Comparison of ENCODE assay signal across 10 cellular contexts in the genomic region with DNA sequence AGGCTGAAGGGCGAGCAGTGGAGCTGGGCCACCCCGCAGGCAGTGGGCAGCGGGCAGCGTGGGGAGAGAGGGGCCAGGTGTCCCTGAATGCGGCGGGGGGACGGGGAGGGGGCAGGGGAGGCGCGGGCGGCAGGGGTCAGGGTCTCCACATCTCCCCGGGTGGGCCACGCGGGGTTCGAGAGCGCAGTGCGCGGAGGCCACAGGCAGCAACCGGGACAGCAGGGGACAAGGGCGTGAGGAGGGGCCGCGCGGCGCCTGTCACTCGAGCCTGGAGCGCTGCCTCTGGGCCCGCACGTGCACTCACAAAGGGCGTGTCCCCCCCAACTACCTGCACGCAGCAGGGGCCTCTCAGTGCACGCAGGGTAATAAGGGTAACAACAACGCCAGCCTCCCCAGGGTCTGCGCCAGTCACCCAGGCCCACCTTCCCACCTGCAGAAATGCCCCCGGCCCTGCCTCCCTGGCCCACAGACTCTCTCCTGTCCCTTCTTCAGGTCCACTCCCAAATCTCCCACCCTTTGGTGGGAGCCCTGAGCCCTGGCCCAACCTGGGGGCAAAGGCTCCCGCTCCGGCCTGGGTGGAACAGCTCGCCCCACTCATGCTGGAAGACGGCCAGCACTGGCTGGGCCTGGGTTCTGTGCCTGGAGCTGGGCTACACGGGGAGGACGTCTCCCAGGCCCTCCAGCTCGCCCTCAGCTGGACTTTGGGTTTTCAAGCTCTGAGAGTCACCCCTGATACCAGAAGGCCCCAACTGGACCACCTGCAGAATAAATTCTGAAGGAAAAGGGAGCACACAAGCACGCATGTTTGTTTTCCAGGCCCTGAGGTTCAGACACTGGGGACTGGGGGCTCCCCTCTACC. TPM values are rescaled to one million over a fixed set of nuclear protein-coding genes. Genes with fewer than 3 reads are reported as not detected.
DNase-seq lines count a peak whose midpoint lies in the region; ATAC-seq, FAIRE-seq and TF ChIP-seq lines count a peak whose summit lies in the region.
"Had no signal": no experiment of that assay in that cellular context is flagged by ENCODE, and none has a peak within 500 bp of the region (broad histone marks: within the 10 kb centered on the region; RNA-seq: fewer than 3 reads in every experiment).

No MANE protein-coding gene starts in this region.

- H3K23ac ChIP-seq in neuronal stem cell (ENCODE audit: low read depth, low read length, poor library complexity), result peak overlapping the region; percentile 18
- H3K23ac ChIP-seq in trophoblast cell (ENCODE audit: low read length), result no peak overlapping the region

- ATAC-seq in GM21515 (IDR thresholded peaks at IDR 0.05; ENCODE audit: unreplicated experiment) (no peak), HG03354 (IDR thresholded peaks at IDR 0.05; ENCODE audit: poor library complexity, severe bottlenecking, unreplicated experiment) (no peak)

- H3K36me3 ChIP-seq in ACC112 (ENCODE audit: insufficient read depth, low read length), result no peaks in the 10 kb centered on the region
- no peaks in the 10 kb centered on the region for H3K36me3 ChIP-seq in PC-9 (ENCODE audit: low read depth)
- no peaks in the 10 kb centered on the region for H3K36me3 ChIP-seq in endothelial cell of umbilical vein (ENCODE audit: control insufficient read depth in 2 of 2, extremely low read depth in 1 of 2, insufficient read depth in 2 of 2, low read length in 2 of 2)
- H3K36me3 ChIP-seq in neuronal stem cell (replicated peaks in 1 of 2; ENCODE audit: control insufficient read depth in 2 of 2, insufficient read depth in 2 of 2, low read length in 2 of 2), result no peaks in the 10 kb centered on the region
- no peaks in the 10 kb centered on the region for H3K36me3 ChIP-seq in trophoblast cell (ENCODE audit: control insufficient read depth in 1 of 2, insufficient read depth in 2 of 2, low read length in 2 of 2)
- H3K36me3 ChIP-seq: pancreas had no signal

- peak overlapping the region; percentile 15 for H2BK15ac ChIP-seq in neuronal stem cell (ENCODE audit: low read length)

- H3K79me2 ChIP-seq in ACC112 (ENCODE audit: control insufficient read depth, insufficient read depth, low read length, unreplicated experiment) (peaks cover 5% of the 10 kb centered on the region), PC-9 (ENCODE audit: low read depth) (no peaks in the 10 kb centered on the region), endothelial cell of umbilical vein (ENCODE audit: control insufficient read depth, insufficient read depth, low read length) (no peaks in the 10 kb centered on the region), trophoblast cell (ENCODE audit: control insufficient read depth, insufficient read depth, low read length, poor library complexity) (no peaks in the 10 kb centered on the region)

- H4K20me1 ChIP-seq in PC-9 (ENCODE audit: insufficient read depth) (no peaks in the 10 kb centered on the region), endothelial cell of umbilical vein (replicated peaks; ENCODE audit: control insufficient read depth, extremely low read depth, insufficient read depth, low read length) (no peaks in the 10 kb centered on the region)

- BruUV-seq in PC-9 (replicated peaks; lab: Mats Ljungman, UMichigan), result TSS peak; percentile 36
- no TSS peak for BruUV-seq in endothelial cell of umbilical vein (replicated peaks; lab: Mats Ljungman, UMichigan)

- H3K9me3 ChIP-seq in PC-9 (ENCODE audit: insufficient read depth, low read depth) (no peaks in the 10 kb centered on the region), endothelial cell of umbilical vein (replicated peaks; ENCODE audit: control insufficient read depth, insufficient read depth, low read length) (no peaks in the 10 kb centered on the region), neuronal stem cell (replicated peaks in 1 of 2; ENCODE audit: control insufficient read depth in 2 of 2, insufficient read depth in 1 of 2, low read depth in 1 of 2, low read length in 2 of 2) (peaks cover 2 to 3% of the 10 kb centered on the region in 2 donors), trophoblast cell (ENCODE audit: insufficient read depth, low read depth, low read length) (peaks cover 4% of the 10 kb centered on the region)
- H3K9me3 ChIP-seq: pancreas had no signal

- DNase-seq in PC-9 (no peak), endothelial cell of umbilical vein (ENCODE audit: low read depth, low spot score) (no peak), neuronal stem cell (ENCODE audit: low spot score) (no peak), trophoblast cell (no peak), NCI-H345 treated with DMSO at 0.1 percent for 48 hours (lab: John Stamatoyannopoulos, UW; ENCODE audit: unreplicated experiment) (no peak)
- DNase-seq: NCI-H446 treated with DMSO at 0.1 percent for 48 hours had no signal

- H3K79me1 ChIP-seq in neuronal stem cell (ENCODE audit: low read depth, low read length) (no peaks in the 10 kb centered on the region), trophoblast cell (ENCODE audit: low read length) (no peaks in the 10 kb centered on the region)

- no CpG with 5 or more reads among the region's 41 CpGs for WGBS in neuronal stem cell (ENCODE audit: extremely low coverage in 2 of 2, insufficient read length in 2 of 2, insufficient replicate concordance in 1 of 2), 2 donors
- no CpG with 5 or more reads among the region's 41 CpGs for WGBS in trophoblast cell (ENCODE audit: extremely low coverage, insufficient coverage, insufficient read length)

- H3K27ac ChIP-seq in ACC112 (ENCODE audit: low read depth, low read length), result no peak overlapping the region
- no peak overlapping the region for H3K27ac ChIP-seq in PC-9
- H3K27ac ChIP-seq in endothelial cell of umbilical vein (ENCODE audit: insufficient read depth, low read depth, low read length), result no peak overlapping the region
- H3K27ac ChIP-seq in neuronal stem cell (replicated peaks; ENCODE audit: low read length), result no peak overlapping the region
- H3K27ac ChIP-seq in trophoblast cell (ENCODE audit: low read depth, low read length), result no peak overlapping the region

- FAIRE-seq in endothelial cell of umbilical vein (lab: Jason Lieb, UNC), result no peak
- FAIRE-seq: pancreas had no signal

- no peak overlapping the region for H3K4ac ChIP-seq in neuronal stem cell (ENCODE audit: low read length)
- H3K4ac ChIP-seq in trophoblast cell (ENCODE audit: low read depth, low read length), result no peak overlapping the region

- no peak overlapping the region for H3K9ac ChIP-seq in endothelial cell of umbilical vein (replicated peaks; ENCODE audit: extremely low read depth, insufficient read depth, low read length)
- H3K9ac ChIP-seq in neuronal stem cell (ENCODE audit: low read depth, low read length, poor library complexity), result no peak overlapping the region
- no peak overlapping the region for H3K9ac ChIP-seq in trophoblast cell (ENCODE audit: low read length)

- no peak overlapping the region for H2AFZ ChIP-seq in ACC112 (ENCODE audit: low read length, unreplicated experiment)
- H2AFZ ChIP-seq in PC-9, result no peak overlapping the region
- peak overlapping the region; percentile 83 for H2AFZ ChIP-seq in endothelial cell of umbilical vein (ENCODE audit: low read depth, low read length)
- no peak overlapping the region for H2AFZ ChIP-seq in neuronal stem cell (ENCODE audit: low read length)
- H2AFZ ChIP-seq in trophoblast cell (ENCODE audit: insufficient read depth, low read length, poor library complexity), result no peak overlapping the region

- H3K14ac ChIP-seq in neuronal stem cell (ENCODE audit: low read length), result peak overlapping the region; percentile 51
- H3K14ac ChIP-seq in trophoblast cell (ENCODE audit: low read length), result no peak overlapping the region

- H2AK5ac ChIP-seq in neuronal stem cell (ENCODE audit: low read depth, low read length), result peak overlapping the region; percentile 29
- H2AK5ac ChIP-seq in trophoblast cell (ENCODE audit: low read length), result no peak overlapping the region

- TF ChIP-seq CTCF in PC-9 (conservative IDR thresholded peaks at IDR 0.05) (no peak), endothelial cell of umbilical vein (IDR thresholded peaks at IDR 0.05; ENCODE audit: extremely low read depth in 1 of 2, insufficient read depth in 1 of 2, low read depth in 1 of 2, low read length in 2 of 2) (no peak)

- POLR2A ChIA-PET in PC-9 (lab: Charles Lee; ENCODE audit: unreplicated experiment), result no interaction called here
- POLR2A ChIA-PET in endothelial cell of umbilical vein (lab: Charles Lee), result no interaction called here

- H4K8ac ChIP-seq in neuronal stem cell (ENCODE audit: low read depth, low read length) (no peak overlapping the region), trophoblast cell (ENCODE audit: low read depth, low read length) (no peak overlapping the region)

- H2BK120ac ChIP-seq in neuronal stem cell (ENCODE audit: low read depth, low read length) (no peak overlapping the region), trophoblast cell (ENCODE audit: insufficient read depth, low read length, poor library complexity) (no peak overlapping the region)

- no peaks in the 10 kb centered on the region for H3K9me1 ChIP-seq in endothelial cell of umbilical vein (replicated peaks; ENCODE audit: control insufficient read depth, extremely low read depth, insufficient read depth, low read length)

- H3K4me2 ChIP-seq in PC-9 (no peak overlapping the region), endothelial cell of umbilical vein (ENCODE audit: insufficient read depth, low read length) (no peak overlapping the region), neuronal stem cell (ENCODE audit: insufficient read depth, low read length, poor library complexity, severe bottlenecking) (no peak overlapping the region), trophoblast cell (ENCODE audit: low read length) (no peak overlapping the region)

- no peaks in the 10 kb centered on the region for H3F3A ChIP-seq in PC-9 (ENCODE audit: insufficient read depth, low read depth)

- dilution Hi-C loops in endothelial cell of umbilical vein (cut with MboI; ENCODE audit: extremely low pct_ligation_motif_present, low sequenced_read_pairs), result no loop called here

- no peak overlapping the region for H4K12ac ChIP-seq in trophoblast cell (ENCODE audit: low read depth, low read length)

- CTCF ChIA-PET in PC-9 (lab: Charles Lee) (no interaction called here), endothelial cell of umbilical vein (lab: Charles Lee) (no interaction called here)

- intact Hi-C loops in PC-9 (cut with micrococcal nuclease; ENCODE audit: unreplicated experiment) (no loop called here), endothelial cell of umbilical vein (cut with micrococcal nuclease) (no loop called here)

- no peak for TF ChIP-seq POLR2A in endothelial cell of umbilical vein (IDR thresholded peaks at IDR 0.05; ENCODE audit: low read depth, low read length)

- H3K27me3 ChIP-seq in ACC112 (ENCODE audit: insufficient read depth, low read length) (no peaks in the 10 kb centered on the region), PC-9 (ENCODE audit: insufficient read depth, low read depth) (peaks cover 5% of the 10 kb centered on the region; the same call in 1 of the 2 replicates), endothelial cell of umbilical vein (ENCODE audit: control insufficient read depth in 2 of 2, insufficient read depth in 2 of 2, low read length in 2 of 2) (no peaks in the 10 kb centered on the region), neuronal stem cell (ENCODE audit: control insufficient read depth in 3 of 3, insufficient read depth in 3 of 3, low read depth in 1 of 3, low read length in 3 of 3) (peaks cover 0 to 30% (median 0%) of the 10 kb centered on the region in 3 experiments), trophoblast cell (ENCODE audit: insufficient read depth, low read length) (no peaks in the 10 kb centered on the region)
- H3K27me3 ChIP-seq: pancreas had no signal

- H2BK5ac ChIP-seq in neuronal stem cell (ENCODE audit: low read length) (no peak overlapping the region), trophoblast cell (ENCODE audit: low read depth, low read length, poor library complexity) (no peak overlapping the region)

- H2BK12ac ChIP-seq in neuronal stem cell (ENCODE audit: low read length) (no peak overlapping the region), trophoblast cell (ENCODE audit: low read length) (no peak overlapping the region)

- H3K9me2 ChIP-seq in PC-9 (ENCODE audit: insufficient read depth), result no peaks in the 10 kb centered on the region

- H3K4me1 ChIP-seq in ACC112 (ENCODE audit: control insufficient read depth, insufficient read depth, low read length, unreplicated experiment) (peaks cover 16% of the 10 kb centered on the region), PC-9 (replicated peaks; ENCODE audit: insufficient read depth) (no peaks in the 10 kb centered on the region), endothelial cell of umbilical vein (ENCODE audit: control insufficient read depth, extremely low read depth, insufficient read depth, low read length) (no peaks in the 10 kb centered on the region), neuronal stem cell (ENCODE audit: control insufficient read depth in 2 of 2, insufficient read depth in 1 of 2, low read depth in 1 of 2, low read length in 2 of 2) (peaks cover 0 to 2% of the 10 kb centered on the region in 2 donors), trophoblast cell (ENCODE audit: control insufficient read depth in 1 of 2, insufficient read depth in 2 of 2, low read length in 2 of 2) (no peaks in the 10 kb centered on the region)

- H4K91ac ChIP-seq in neuronal stem cell (ENCODE audit: low read depth, low read length, poor library complexity), result no peak overlapping the region
- H4K91ac ChIP-seq in trophoblast cell (ENCODE audit: low read depth, low read length), result no peak overlapping the region

- peak overlapping the region; percentile 79 for H3K4me3 ChIP-seq in ACC112 (ENCODE audit: low read depth, low read length)
- H3K4me3 ChIP-seq in PC-9, result no peak overlapping the region
- peak overlapping the region in 1 of 3 experiments; percentile 39 for H3K4me3 ChIP-seq in endothelial cell of umbilical vein (replicated peaks in 1 of 3; ENCODE audit: insufficient read depth in 1 of 3, low read depth in 1 of 3, low read length in 3 of 3)
- H3K4me3 ChIP-seq in neuronal stem cell (ENCODE audit: low read length in 2 of 2), result no peak overlapping the region
- no peak overlapping the region for H3K4me3 ChIP-seq in trophoblast cell (ENCODE audit: low read depth, low read length)

- H3K18ac ChIP-seq in neuronal stem cell (ENCODE audit: low read length), result peak overlapping the region; percentile 69
- no peak overlapping the region for H3K18ac ChIP-seq in trophoblast cell (ENCODE audit: low read length)

RNA-seq across cellular contexts. Expression of a gene that starts 53.2 kb away (rescaled TPM):
- total RNA-seq in PC-9 (2021) (12.9 and 13.6 TPM in 2 replicates), endothelial cell of umbilical vein (7.1 and 10.8 TPM in 2 replicates)
- 5.8 and 7.2 TPM in 2 replicates for polyA plus RNA-seq in endothelial cell of umbilical vein
- polyA plus RNA-seq in endothelial cell of umbilical vein (2011; cell fraction: cytosol; rRNA removed), result 2.9 and 4.4 TPM in 2 replicates
- 19.9 and 20.5 TPM in 2 replicates for polyA plus RNA-seq in endothelial cell of umbilical vein (2011; cell fraction: nucleus; rRNA removed)
- polyA plus RNA-seq in endothelial cell of umbilical vein (2012), result 3.4 and 4.1 TPM in 2 replicates
- polyA minus RNA-seq in endothelial cell of umbilical vein, result 13.4 and 19.5 TPM in 2 replicates
- 2.8 TPM for polyA minus RNA-seq in endothelial cell of umbilical vein (2011; cell fraction: cytosol; rRNA and poly(A)+ RNA removed)
- 14.0 and 15.3 TPM in 2 replicates for polyA minus RNA-seq in endothelial cell of umbilical vein (2011; cell fraction: nucleus; rRNA and poly(A)+ RNA removed)
- polyA plus RNA-seq in neuronal stem cell (2013, experiment 1 of 2), result 0.15 TPM
- 0.12 TPM for polyA plus RNA-seq in neuronal stem cell (2013, experiment 2 of 2)
- 0.03 and 0.10 TPM in 2 replicates for polyA plus RNA-seq in trophoblast cell (2013)

RNA-seq across cellular contexts. Expression of a gene that starts 53.5 kb away (rescaled TPM):
- 0.48 and 0.85 TPM in 2 replicates for total RNA-seq in PC-9 (2021)
- 0.12 TPM in 1 of 2 replicates, not detected in the other for total RNA-seq in endothelial cell of umbilical vein
- polyA plus RNA-seq in endothelial cell of umbilical vein, result 0.03 TPM in 1 of 2 replicates, not detected in the other
- not detected in 2 replicates for polyA plus RNA-seq in endothelial cell of umbilical vein (2011; cell fraction: cytosol; rRNA removed)
- not detected in 2 replicates for polyA plus RNA-seq in endothelial cell of umbilical vein (2011; cell fraction: nucleus; rRNA removed)
- 0.15 TPM in 1 of 2 replicates, not detected in the other for polyA plus RNA-seq in endothelial cell of umbilical vein (2012)
- not detected in 2 replicates for polyA minus RNA-seq in endothelial cell of umbilical vein
- not detected for polyA minus RNA-seq in endothelial cell of umbilical vein (2011; cell fraction: cytosol; rRNA and poly(A)+ RNA removed)
- polyA minus RNA-seq in endothelial cell of umbilical vein (2011; cell fraction: nucleus; rRNA and poly(A)+ RNA removed), result not detected in 2 replicates
- polyA plus RNA-seq in neuronal stem cell (2013, experiment 1 of 2), result not detected
- not detected for polyA plus RNA-seq in neuronal stem cell (2013, experiment 2 of 2)
- polyA plus RNA-seq in trophoblast cell (2013), result not detected in 2 replicates
